Comparison of ENCODE assay signal across 30 cellular contexts in the genomic region with DNA sequence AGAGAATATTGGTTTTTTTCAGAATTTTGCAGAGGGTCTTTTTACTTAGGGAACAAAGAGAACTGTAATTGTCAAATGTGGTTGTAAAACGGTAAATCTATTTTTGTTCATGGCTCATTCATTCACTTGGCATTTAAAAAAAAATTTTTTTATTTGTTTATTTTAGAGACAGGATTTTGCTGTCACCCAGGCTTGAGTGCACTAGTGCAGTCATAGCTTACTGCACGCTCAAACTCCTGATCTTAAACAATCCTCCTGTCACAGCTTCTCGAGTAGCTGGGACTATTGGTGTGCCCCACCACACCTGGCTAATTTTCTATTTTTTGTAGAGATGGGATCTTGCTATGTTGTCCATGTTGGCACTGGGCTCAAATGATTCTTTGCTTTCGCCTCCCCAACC.
"Had no signal": no experiment of that assay in that cellular context is flagged by ENCODE, and none has a peak within 500 bp of the region (broad histone marks: within the 10 kb centered on the region; RNA-seq: fewer than 3 reads in every experiment).

No MANE protein-coding gene starts in this region.

- H3K27ac Mint-ChIP-seq: mesothelial cell of epicardium; naive thymus-derived CD8-positive, alpha-beta T cell; nephron; neural progenitor cell; stimulated activated naive CD8-positive, alpha-beta T cell treated with anti-CD3 and anti-CD28 coated beads, Interleukin-15, Interleukin-2, amounts not matched to agents 100 ng/mL and 50 ng/mL, for 24 hours had no signal

- DNase-seq: heart right ventricle; kidney; left colon; left lung; lower lobe of right lung; mammary epithelial cell; mesendoderm; naive thymus-derived CD8-positive, alpha-beta T cell; occipital lobe; ovary; right lobe of liver; stimulated activated CD4-positive, alpha-beta T cell treated with anti-CD3 and anti-CD28 coated beads, Interleukin-12 subunit alpha, Interleukin-12 subunit beta, amount 100 ng/mL, for 4 hours; stimulated activated CD4-positive, alpha-beta T cell treated with anti-CD3 and anti-CD28 coated beads, Interleukin-15, amount 100 ng/mL, for 24 hours; stimulated activated CD4-positive, alpha-beta T cell treated with anti-CD3 and anti-CD28 coated beads, Interleukin-2, amount 100 ng/mL, for 24 hours; stimulated activated CD4-positive, alpha-beta T cell treated with anti-CD3 and anti-CD28 coated beads, Interleukin-4, amount 100 ng/mL, for 1 hour; stimulated activated naive CD4-positive, alpha-beta T cell; tibial artery; trophoblast cell; upper lobe of right lung had no signal

- ATAC-seq: heart right ventricle; left colon; left lung; lower lobe of right lung; naive thymus-derived CD8-positive, alpha-beta T cell; right lobe of liver; upper lobe of right lung had no signal

- H3K27me3 ChIP-seq: heart right ventricle, hepatocyte, left lung, neural progenitor cell, neutrophil, ovary, right atrium auricular region, right lobe of liver, suprapubic skin, tibial artery, upper lobe of right lung had no signal

- H3K36me3 ChIP-seq: heart right ventricle, left lung, lower lobe of right lung, neural progenitor cell, neutrophil, ovary, right atrium auricular region, right lobe of liver, suprapubic skin, thoracic aorta, tibial artery, upper lobe of right lung had no signal

- H3K4me3 Mint-ChIP-seq: mesothelial cell of epicardium; naive thymus-derived CD8-positive, alpha-beta T cell; nephron; neural progenitor cell; stimulated activated naive CD8-positive, alpha-beta T cell treated with anti-CD3 and anti-CD28 coated beads, Interleukin-15, Interleukin-2, amounts not matched to agents 100 ng/mL and 50 ng/mL, for 24 hours had no signal

- H3K27ac ChIP-seq: heart right ventricle, hepatocyte, left lung, lower lobe of right lung, neural progenitor cell, neutrophil, ovary, right atrium auricular region, right lobe of liver, skin epidermis, suprapubic skin, thoracic aorta, tibial artery, upper lobe of right lung had no signal

- H3K4me2 ChIP-seq: hepatocyte, neural progenitor cell had no signal

- H3K9me3 Mint-ChIP-seq: mesothelial cell of epicardium; naive thymus-derived CD8-positive, alpha-beta T cell; nephron; neural progenitor cell; stimulated activated naive CD8-positive, alpha-beta T cell treated with anti-CD3 and anti-CD28 coated beads, Interleukin-15, Interleukin-2, amounts not matched to agents 100 ng/mL and 50 ng/mL, for 24 hours had no signal

- H3K9ac ChIP-seq: neural progenitor cell had no signal

- H3K27me3 Mint-ChIP-seq: naive thymus-derived CD8-positive, alpha-beta T cell; progenitor cell of endocrine pancreas; stimulated activated naive CD8-positive, alpha-beta T cell treated with anti-CD3 and anti-CD28 coated beads, Interleukin-15, Interleukin-2, amounts not matched to agents 100 ng/mL and 50 ng/mL, for 24 hours had no signal

- H3K4me3 ChIP-seq: heart right ventricle, hepatocyte, left lung, lower lobe of right lung, neural progenitor cell, ovary, right atrium auricular region, right lobe of liver, skin epidermis, suprapubic skin, thoracic aorta, tibial artery, upper lobe of right lung had no signal

- H2AFZ ChIP-seq: hepatocyte, neural progenitor cell had no signal

- H3K36me3 Mint-ChIP-seq: mesothelial cell of epicardium, neural progenitor cell had no signal

- H3K4me1 ChIP-seq: left lung, lower lobe of right lung, neural progenitor cell, right lobe of liver, suprapubic skin, upper lobe of right lung had no signal

- H3K9me3 ChIP-seq: heart right ventricle, left lung, lower lobe of right lung, neutrophil, ovary, right atrium auricular region, right lobe of liver, suprapubic skin, thoracic aorta, tibial artery, upper lobe of right lung had no signal
